5 cellular contexts compared by ENCODE assay signal in the genomic region with DNA sequence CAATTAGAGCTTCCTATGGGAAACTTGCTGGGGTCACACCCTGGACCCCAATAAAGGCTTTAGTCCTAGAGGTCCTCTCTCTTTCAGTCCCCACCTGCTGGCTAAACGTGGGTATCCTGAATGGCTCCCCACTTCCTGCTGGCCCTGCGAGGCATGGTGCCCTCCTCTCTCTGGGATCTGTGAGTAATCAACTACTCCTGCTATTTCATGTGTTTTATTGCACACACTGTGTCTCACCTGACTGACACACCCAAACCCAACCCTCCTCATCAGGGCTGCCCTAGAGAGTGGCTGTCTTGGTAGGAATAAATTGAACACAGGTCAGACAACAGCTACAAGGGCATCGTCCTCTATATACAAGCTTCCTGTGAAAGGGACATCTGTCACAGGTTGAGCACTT. TPM values are rescaled to one million over a fixed set of nuclear protein-coding genes. Genes with fewer than 3 reads are reported as not detected.
"Had no signal": no experiment of that assay in that cellular context is flagged by ENCODE, and none has a peak within 500 bp of the region (broad histone marks: within the 10 kb centered on the region; RNA-seq: fewer than 3 reads in every experiment).

No MANE protein-coding gene starts in this region.

RNA-seq across cellular contexts. Expression of gene FAM153A, which starts 39.8 kb away (rescaled TPM):
- total RNA-seq: HepG2, HT-29, IMR-90, K562 had no signal
- polyA plus RNA-seq: HepG2, IgD-negative memory B cell, IMR-90 had no signal
